ENCODE assay signal across 1 cellular context in the genomic region with DNA sequence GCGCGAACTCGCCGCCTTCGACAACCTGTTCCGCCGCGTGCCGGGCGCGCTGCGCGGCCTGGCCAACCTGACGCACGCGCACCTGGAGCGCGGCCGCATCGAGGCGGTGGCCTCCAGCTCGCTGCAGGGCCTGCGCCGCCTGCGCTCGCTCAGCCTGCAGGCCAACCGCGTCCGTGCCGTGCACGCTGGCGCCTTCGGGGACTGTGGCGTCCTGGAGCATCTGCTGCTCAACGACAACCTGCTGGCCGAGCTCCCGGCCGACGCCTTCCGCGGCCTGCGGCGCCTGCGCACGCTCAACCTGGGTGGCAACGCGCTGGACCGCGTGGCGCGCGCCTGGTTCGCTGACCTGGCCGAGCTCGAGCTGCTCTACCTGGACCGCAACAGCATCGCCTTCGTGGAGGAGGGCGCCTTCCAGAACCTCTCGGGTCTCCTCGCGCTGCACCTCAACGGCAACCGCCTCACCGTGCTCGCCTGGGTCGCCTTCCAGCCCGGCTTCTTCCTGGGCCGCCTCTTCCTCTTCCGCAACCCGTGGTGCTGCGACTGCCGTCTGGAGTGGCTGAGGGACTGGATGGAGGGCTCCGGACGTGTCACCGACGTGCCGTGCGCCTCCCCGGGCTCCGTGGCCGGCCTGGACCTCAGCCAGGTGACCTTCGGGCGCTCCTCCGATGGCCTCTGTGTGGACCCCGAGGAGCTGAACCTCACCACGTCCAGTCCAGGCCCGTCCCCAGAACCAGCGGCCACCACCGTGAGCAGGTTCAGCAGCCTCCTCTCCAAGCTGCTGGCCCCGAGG.
TF ChIP-seq lines count a peak whose summit lies in the region.

No MANE protein-coding gene starts in this region.

TF ChIP-seq in H1, 55 proteins besides CTCF, POLR2A, EP300 and RAD21:
- TF ChIP-seq PHF8 (conservative IDR thresholded peaks at IDR 0.05; ENCODE audit: low read depth, low read length) (no peak), TCF12 (IDR thresholded peaks at IDR 0.05; ENCODE audit: low read depth, low read length) (no peak), CBX8 (IDR thresholded peaks at IDR 0.05; ENCODE audit: borderline replicate concordance, low read depth, low read length) (no peak), CHD1 (IDR thresholded peaks at IDR 0.05; ENCODE audit: low read depth, low read length) (no peak), RFX5 (IDR thresholded peaks at IDR 0.05; ENCODE audit: borderline replicate concordance, low read depth, low read length) (no peak), SIX5 (IDR thresholded peaks at IDR 0.05; ENCODE audit: low read depth, low read length) (no peak), SAP30 (IDR thresholded peaks at IDR 0.05; ENCODE audit: insufficient read depth, insufficient replicate concordance, low read length) (no peak), FOSL1 (IDR thresholded peaks at IDR 0.05; ENCODE audit: insufficient read depth, low read depth, low read length) (no peak), BACH1 (IDR thresholded peaks at IDR 0.05; ENCODE audit: low read length) (no peak), RBBP5 (IDR thresholded peaks at IDR 0.05; ENCODE audit: borderline replicate concordance, low read depth, low read length) (no peak), POLR2AphosphoS5 (IDR thresholded peaks at IDR 0.05; ENCODE audit: low read depth, low read length) (no peak), MAFK (IDR thresholded peaks at IDR 0.05; ENCODE audit: low read depth, low read length) (no peak), JUND (IDR thresholded peaks at IDR 0.05; ENCODE audit: low read length) (no peak), SIN3A (conservative IDR thresholded peaks at IDR 0.05 in 1 of 2, IDR thresholded peaks at IDR 0.05 in 1 of 2; ENCODE audit: low read depth in 1 of 2, low read length in 2 of 2) (no peak), CREB1 (IDR thresholded peaks at IDR 0.05) (no peak), USF2 (IDR thresholded peaks at IDR 0.05; ENCODE audit: low read length) (no peak), ATF3 (IDR thresholded peaks at IDR 0.05; ENCODE audit: insufficient read depth, low read depth, low read length) (no peak), ZNF274 (IDR thresholded peaks at IDR 0.05; ENCODE audit: borderline replicate concordance, extremely low read depth, low read length) (no peak), HDAC2 (IDR thresholded peaks at IDR 0.05; ENCODE audit: borderline replicate concordance in 1 of 2, low read depth in 2 of 2, low read length in 2 of 2) (no peak)
